In the genomic region with DNA sequence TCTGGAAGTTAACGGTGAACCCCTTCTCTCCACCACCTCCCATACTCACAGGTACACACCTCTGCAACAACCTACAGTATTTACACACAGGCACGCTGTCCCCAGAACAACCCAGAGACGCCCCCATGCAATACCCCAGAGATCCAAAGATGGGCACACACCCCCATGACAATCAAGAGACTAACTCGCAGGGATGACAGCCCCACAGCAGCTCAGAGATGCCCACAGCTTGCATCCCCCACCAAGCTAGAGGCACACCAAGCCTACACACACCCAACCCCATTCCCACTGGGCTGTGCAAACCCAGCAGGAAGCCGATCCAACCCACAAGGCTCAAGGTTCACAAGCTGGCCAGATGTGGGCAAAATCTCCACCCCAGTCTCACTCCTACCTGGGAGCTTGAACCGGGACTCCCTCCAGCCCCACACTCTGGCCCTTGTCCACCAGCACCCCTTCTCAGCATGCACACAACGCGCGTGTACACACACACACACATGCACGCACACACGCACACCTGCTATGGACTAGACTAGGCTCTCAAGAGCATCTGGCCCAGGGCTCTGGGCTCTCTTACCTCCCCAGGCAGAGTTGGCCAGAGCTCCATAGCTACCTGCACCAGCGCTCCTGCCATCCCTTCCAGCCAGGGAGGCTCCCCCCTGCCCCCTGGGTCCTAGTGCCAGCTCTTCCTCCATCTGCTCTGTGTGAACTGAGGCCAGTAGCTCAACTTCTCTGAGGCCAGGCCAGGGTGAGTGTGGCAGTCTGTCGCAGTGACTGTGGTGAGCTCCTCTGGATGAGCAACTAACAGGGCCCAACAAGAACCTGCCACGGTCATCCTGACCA, we compare ENCODE assay signal across 1 cellular context.
TF ChIP-seq lines count a peak whose summit lies in the region.

No MANE protein-coding gene starts in this region.

TF ChIP-seq in HepG2, 621 proteins besides CTCF, POLR2A, EP300 and RAD21 (continued from another document and continues in another):
- TF ChIP-seq, protein P1, sequence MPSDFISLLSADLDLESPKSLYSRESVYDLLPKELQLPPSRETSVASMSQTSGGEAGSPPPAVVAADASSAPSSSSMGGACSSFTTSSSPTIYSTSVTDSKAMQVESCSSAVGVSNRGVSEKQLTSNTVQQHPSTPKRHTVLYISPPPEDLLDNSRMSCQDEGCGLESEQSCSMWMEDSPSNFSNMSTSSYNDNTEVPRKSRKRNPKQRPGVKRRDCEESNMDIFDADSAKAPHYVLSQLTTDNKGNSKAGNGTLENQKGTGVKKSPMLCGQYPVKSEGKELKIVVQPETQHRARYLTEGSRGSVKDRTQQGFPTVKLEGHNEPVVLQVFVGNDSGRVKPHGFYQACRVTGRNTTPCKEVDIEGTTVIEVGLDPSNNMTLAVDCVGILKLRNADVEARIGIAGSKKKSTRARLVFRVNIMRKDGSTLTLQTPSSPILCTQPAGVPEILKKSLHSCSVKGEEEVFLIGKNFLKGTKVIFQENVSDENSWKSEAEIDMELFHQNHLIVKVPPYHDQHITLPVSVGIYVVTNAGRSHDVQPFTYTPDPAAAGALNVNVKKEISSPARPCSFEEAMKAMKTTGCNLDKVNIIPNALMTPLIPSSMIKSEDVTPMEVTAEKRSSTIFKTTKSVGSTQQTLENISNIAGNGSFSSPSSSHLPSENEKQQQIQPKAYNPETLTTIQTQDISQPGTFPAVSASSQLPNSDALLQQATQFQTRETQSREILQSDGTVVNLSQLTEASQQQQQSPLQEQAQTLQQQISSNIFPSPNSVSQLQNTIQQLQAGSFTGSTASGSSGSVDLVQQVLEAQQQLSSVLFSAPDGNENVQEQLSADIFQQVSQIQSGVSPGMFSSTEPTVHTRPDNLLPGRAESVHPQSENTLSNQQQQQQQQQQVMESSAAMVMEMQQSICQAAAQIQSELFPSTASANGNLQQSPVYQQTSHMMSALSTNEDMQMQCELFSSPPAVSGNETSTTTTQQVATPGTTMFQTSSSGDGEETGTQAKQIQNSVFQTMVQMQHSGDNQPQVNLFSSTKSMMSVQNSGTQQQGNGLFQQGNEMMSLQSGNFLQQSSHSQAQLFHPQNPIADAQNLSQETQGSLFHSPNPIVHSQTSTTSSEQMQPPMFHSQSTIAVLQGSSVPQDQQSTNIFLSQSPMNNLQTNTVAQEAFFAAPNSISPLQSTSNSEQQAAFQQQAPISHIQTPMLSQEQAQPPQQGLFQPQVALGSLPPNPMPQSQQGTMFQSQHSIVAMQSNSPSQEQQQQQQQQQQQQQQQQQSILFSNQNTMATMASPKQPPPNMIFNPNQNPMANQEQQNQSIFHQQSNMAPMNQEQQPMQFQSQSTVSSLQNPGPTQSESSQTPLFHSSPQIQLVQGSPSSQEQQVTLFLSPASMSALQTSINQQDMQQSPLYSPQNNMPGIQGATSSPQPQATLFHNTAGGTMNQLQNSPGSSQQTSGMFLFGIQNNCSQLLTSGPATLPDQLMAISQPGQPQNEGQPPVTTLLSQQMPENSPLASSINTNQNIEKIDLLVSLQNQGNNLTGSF (CRISPR knock-in tag; IDR thresholded peaks at IDR 0.05), result no peak
- TF ChIP-seq, protein P2, sequence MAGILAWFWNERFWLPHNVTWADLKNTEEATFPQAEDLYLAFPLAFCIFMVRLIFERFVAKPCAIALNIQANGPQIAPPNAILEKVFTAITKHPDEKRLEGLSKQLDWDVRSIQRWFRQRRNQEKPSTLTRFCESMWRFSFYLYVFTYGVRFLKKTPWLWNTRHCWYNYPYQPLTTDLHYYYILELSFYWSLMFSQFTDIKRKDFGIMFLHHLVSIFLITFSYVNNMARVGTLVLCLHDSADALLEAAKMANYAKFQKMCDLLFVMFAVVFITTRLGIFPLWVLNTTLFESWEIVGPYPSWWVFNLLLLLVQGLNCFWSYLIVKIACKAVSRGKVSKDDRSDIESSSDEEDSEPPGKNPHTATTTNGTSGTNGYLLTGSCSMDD (CRISPR knock-in tag; IDR thresholded peaks at IDR 0.05), result no peak
- TF ChIP-seq, protein P3, sequence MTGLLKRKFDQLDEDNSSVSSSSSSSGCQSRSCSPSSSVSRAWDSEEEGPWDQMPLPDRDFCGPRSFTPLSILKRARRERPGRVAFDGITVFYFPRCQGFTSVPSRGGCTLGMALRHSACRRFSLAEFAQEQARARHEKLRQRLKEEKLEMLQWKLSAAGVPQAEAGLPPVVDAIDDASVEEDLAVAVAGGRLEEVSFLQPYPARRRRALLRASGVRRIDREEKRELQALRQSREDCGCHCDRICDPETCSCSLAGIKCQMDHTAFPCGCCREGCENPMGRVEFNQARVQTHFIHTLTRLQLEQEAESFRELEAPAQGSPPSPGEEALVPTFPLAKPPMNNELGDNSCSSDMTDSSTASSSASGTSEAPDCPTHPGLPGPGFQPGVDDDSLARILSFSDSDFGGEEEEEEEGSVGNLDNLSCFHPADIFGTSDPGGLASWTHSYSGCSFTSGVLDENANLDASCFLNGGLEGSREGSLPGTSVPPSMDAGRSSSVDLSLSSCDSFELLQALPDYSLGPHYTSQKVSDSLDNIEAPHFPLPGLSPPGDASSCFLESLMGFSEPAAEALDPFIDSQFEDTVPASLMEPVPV (CRISPR knock-in tag; IDR thresholded peaks at IDR 0.05), result no peak
- no peak for TF ChIP-seq KLF11 (CRISPR knock-in tag; IDR thresholded peaks at IDR 0.05)
- 0 out of 2 replicates have a peak, but pooled peaks have one; percentile 20 for TF ChIP-seq ZNF629 (CRISPR knock-in tag; conservative IDR thresholded peaks at IDR 0.05)
- TF ChIP-seq FOXP1 (IDR thresholded peaks at IDR 0.05), result no peak
- TF ChIP-seq FOXP1 (CRISPR knock-in tag; IDR thresholded peaks at IDR 0.05), result no peak
- TF ChIP-seq, protein P4, sequence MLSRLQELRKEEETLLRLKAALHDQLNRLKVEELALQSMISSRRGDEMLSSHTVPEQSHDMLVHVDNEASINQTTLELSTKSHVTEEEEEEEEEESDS (CRISPR knock-in tag; IDR thresholded peaks at IDR 0.05; ENCODE audit: borderline replicate concordance), result no peak
- peak; percentile 50; the same call in 1 of the 2 replicates for TF ChIP-seq PCBP1 (IDR thresholded peaks at IDR 0.05; ENCODE audit: borderline replicate concordance, low read depth, low read length)
- TF ChIP-seq SIN3A (IDR thresholded peaks at IDR 0.05; ENCODE audit: borderline replicate concordance, low read depth, low read length), result peak; percentile 56; the same call in 1 of the 2 replicates
- TF ChIP-seq NRL (CRISPR knock-in tag; IDR thresholded peaks at IDR 0.05; ENCODE audit: borderline replicate concordance), result no peak; the same call in 1 of the 2 replicates
- TF ChIP-seq, protein P5, sequence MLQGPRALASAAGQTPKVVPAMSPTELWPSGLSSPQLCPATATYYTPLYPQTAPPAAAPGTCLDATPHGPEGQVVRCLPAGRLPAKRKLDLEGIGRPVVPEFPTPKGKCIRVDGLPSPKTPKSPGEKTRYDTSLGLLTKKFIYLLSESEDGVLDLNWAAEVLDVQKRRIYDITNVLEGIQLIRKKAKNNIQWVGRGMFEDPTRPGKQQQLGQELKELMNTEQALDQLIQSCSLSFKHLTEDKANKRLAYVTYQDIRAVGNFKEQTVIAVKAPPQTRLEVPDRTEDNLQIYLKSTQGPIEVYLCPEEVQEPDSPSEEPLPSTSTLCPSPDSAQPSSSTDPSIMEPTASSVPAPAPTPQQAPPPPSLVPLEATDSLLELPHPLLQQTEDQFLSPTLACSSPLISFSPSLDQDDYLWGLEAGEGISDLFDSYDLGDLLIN (CRISPR knock-in tag; IDR thresholded peaks at IDR 0.05; ENCODE audit: borderline replicate concordance), result no peak
- TF ChIP-seq ZNF747 (CRISPR knock-in tag; IDR thresholded peaks at IDR 0.05; ENCODE audit: borderline replicate concordance), result no peak
- no peak for TF ChIP-seq DNMT3B (CRISPR knock-in tag; conservative IDR thresholded peaks at IDR 0.05)
- TF ChIP-seq, protein P6, sequence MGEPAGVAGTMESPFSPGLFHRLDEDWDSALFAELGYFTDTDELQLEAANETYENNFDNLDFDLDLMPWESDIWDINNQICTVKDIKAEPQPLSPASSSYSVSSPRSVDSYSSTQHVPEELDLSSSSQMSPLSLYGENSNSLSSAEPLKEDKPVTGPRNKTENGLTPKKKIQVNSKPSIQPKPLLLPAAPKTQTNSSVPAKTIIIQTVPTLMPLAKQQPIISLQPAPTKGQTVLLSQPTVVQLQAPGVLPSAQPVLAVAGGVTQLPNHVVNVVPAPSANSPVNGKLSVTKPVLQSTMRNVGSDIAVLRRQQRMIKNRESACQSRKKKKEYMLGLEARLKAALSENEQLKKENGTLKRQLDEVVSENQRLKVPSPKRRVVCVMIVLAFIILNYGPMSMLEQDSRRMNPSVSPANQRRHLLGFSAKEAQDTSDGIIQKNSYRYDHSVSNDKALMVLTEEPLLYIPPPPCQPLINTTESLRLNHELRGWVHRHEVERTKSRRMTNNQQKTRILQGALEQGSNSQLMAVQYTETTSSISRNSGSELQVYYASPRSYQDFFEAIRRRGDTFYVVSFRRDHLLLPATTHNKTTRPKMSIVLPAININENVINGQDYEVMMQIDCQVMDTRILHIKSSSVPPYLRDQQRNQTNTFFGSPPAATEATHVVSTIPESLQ (CRISPR knock-in tag; conservative IDR thresholded peaks at IDR 0.05), result no peak
- TF ChIP-seq HDAC6 (IDR thresholded peaks at IDR 0.05; ENCODE audit: low read depth, low read length), result no peak
- TF ChIP-seq, protein P7, sequence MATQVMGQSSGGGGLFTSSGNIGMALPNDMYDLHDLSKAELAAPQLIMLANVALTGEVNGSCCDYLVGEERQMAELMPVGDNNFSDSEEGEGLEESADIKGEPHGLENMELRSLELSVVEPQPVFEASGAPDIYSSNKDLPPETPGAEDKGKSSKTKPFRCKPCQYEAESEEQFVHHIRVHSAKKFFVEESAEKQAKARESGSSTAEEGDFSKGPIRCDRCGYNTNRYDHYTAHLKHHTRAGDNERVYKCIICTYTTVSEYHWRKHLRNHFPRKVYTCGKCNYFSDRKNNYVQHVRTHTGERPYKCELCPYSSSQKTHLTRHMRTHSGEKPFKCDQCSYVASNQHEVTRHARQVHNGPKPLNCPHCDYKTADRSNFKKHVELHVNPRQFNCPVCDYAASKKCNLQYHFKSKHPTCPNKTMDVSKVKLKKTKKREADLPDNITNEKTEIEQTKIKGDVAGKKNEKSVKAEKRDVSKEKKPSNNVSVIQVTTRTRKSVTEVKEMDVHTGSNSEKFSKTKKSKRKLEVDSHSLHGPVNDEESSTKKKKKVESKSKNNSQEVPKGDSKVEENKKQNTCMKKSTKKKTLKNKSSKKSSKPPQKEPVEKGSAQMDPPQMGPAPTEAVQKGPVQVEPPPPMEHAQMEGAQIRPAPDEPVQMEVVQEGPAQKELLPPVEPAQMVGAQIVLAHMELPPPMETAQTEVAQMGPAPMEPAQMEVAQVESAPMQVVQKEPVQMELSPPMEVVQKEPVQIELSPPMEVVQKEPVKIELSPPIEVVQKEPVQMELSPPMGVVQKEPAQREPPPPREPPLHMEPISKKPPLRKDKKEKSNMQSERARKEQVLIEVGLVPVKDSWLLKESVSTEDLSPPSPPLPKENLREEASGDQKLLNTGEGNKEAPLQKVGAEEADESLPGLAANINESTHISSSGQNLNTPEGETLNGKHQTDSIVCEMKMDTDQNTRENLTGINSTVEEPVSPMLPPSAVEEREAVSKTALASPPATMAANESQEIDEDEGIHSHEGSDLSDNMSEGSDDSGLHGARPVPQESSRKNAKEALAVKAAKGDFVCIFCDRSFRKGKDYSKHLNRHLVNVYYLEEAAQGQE (IDR thresholded peaks at IDR 0.05; ENCODE audit: borderline replicate concordance in 1 of 2, low read depth in 1 of 2, low read length in 2 of 2), result no peak
- TF ChIP-seq ATRX (CRISPR knock-in tag; IDR thresholded peaks at IDR 0.05; ENCODE audit: borderline replicate concordance), result no peak
- TF ChIP-seq ZNF652 (CRISPR knock-in tag; IDR thresholded peaks at IDR 0.05; ENCODE audit: borderline replicate concordance, low read depth), result no peak
- TF ChIP-seq, protein P8, sequence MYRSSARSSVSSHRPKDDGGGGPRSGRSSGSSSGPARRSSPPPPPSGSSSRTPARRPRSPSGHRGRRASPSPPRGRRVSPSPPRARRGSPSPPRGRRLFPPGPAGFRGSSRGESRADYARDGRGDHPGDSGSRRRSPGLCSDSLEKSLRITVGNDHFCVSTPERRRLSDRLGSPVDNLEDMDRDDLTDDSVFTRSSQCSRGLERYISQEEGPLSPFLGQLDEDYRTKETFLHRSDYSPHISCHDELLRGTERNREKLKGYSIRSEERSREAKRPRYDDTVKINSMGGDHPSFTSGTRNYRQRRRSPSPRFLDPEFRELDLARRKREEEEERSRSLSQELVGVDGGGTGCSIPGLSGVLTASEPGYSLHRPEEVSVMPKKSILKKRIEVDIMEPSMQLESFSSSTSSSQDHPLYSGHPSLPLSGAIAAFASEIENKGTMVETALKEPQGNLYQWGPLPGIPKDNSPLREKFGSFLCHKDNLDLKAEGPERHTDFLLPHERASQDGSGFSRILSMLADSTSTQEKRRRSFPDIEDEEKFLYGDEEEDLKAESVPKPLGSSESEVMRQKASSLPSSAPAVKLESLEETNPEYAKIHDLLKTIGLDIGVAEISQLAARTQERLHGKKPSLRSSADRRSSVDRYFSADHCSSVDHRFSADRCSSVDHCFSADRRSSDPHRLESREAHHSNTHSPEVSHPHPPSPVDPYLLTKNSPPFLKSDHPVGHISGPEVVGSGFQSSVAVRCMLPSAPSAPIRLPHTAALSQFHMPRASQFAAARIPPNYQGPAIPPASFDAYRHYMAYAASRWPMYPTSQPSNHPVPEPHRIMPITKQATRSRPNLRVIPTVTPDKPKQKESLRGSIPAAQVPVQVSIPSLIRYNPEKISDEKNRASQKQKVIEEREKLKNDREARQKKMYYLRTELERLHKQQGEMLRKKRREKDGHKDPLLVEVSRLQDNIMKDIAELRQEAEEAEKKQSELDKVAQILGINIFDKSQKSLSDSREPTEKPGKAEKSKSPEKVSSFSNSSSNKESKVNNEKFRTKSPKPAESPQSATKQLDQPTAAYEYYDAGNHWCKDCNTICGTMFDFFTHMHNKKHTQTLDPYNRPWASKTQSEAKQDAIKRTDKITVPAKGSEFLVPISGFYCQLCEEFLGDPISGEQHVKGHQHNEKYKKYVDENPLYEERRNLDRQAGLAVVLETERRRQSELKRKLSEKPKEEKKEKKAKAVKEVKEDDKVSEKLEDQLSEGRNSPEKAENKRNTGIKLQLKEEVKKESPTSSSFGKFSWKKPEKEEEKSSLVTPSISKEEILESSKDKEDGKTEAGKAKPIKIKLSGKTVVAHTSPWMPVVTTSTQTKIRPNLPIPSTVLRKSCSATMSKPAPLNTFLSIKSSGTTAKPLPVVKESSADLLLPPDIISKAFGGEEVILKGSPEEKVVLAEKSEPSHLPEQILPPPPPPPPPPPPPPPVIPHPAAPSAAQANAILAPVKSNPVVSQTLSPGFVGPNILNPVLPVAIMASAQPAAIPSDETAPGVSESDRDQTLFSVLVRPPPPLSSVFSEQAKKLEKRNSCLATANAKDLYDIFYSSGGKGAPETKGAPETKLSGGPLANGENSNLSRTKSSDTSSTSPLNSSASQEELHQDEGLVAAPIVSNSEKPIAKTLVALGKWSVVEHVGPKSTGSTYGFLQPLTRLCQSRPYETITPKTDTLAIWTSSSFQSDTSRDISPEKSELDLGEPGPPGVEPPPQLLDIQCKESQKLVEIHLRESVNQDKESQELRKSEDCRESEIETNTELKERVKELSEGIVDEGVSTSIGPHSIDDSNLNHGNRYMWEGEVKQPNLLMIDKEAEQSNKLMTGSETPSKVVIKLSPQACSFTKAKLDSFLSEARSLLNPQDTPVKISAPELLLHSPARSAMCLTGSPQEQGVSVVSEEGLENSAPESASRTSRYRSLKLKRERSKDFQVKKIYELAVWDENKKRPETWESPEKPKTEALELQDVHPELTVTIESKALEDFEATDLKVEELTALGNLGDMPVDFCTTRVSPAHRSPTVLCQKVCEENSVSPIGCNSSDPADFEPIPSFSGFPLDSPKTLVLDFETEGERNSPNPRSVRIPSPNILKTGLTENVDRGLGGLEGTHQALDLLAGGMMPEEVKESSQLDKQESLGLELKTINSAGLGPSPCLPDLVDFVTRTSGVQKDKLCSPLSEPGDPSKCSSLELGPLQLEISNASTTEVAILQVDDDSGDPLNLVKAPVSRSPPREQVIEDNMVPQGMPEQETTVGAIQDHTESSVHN (CRISPR knock-in tag; IDR thresholded peaks at IDR 0.05), result no peak
- peak; percentile 62; the same call in 1 of the 2 replicates for TF ChIP-seq ZBTB7B (CRISPR knock-in tag; IDR thresholded peaks at IDR 0.05)
- TF ChIP-seq TAF15 (IDR thresholded peaks at IDR 0.05; ENCODE audit: low read depth, low read length, poor library complexity, severe bottlenecking), result no peak
- no peak for TF ChIP-seq CBX2 (IDR thresholded peaks at IDR 0.05; ENCODE audit: low read depth, low read length)
- no peak for TF ChIP-seq CBX2 (CRISPR knock-in tag; IDR thresholded peaks at IDR 0.05; ENCODE audit: low read depth)
- TF ChIP-seq ZNF44 (CRISPR knock-in tag; IDR thresholded peaks at IDR 0.05), result 0 out of 2 replicates have a peak, but pooled peaks have one; percentile 33
